Comparison of ENCODE assay signal across 17 cellular contexts in genomic region chr5:98962587-98962986, GRCh38. TPM values are rescaled to one million over a fixed set of nuclear protein-coding genes. Genes with fewer than 3 reads are reported as not detected.
A peak's percentile ranks its signal among the peaks of the same experiment; 100 is the strongest.
DNase-seq lines count a peak whose midpoint lies in the region; ATAC-seq, FAIRE-seq and TF ChIP-seq lines count a peak whose summit lies in the region.
"Had no signal": no experiment of that assay in that cellular context is flagged by ENCODE, and none has a peak within 500 bp of the region (broad histone marks: within the 10 kb centered on the region; RNA-seq: fewer than 3 reads in every experiment).

No MANE protein-coding gene starts in this region.

- FAIRE-seq in H1 (lab: Jason Lieb, UNC) (no peak), pancreas (lab: Jason Lieb, UNC) (no peak)
- FAIRE-seq: A549 had no signal

- no peak overlapping the region for H2BK120ac ChIP-seq in H1 (replicated peaks; ENCODE audit: low read depth, low read length)

- H2AFZ ChIP-seq in GM23338: no peak overlapping the region
- H2AFZ ChIP-seq in H1 (ENCODE audit: low read length): no peak overlapping the region

- H3K23me2 ChIP-seq in H1 (ENCODE audit: low read depth, low read length): no peaks in the 10 kb centered on the region

- H3F3A ChIP-seq in GM23338 (replicated peaks; ENCODE audit: low read depth): no peaks in the 10 kb centered on the region

- H3K18ac ChIP-seq in H1 (ENCODE audit: extremely low read depth, low read length): no peak overlapping the region

- H3K4me2 ChIP-seq in GM23338: peak overlapping the region; percentile 39
- H3K4me2 ChIP-seq in H1 (ENCODE audit: insufficient read depth in 1 of 2, low read depth in 2 of 2, low read length in 2 of 2): no peak overlapping the region; a peak in 1 of 4 replicates
- H3K4me2 ChIP-seq: A549 had no signal

- H2AK5ac ChIP-seq in H1 (ENCODE audit: low read depth, low read length): 0 out of 2 replicates have a peak overlapping the region, but pooled peaks have one; percentile 1

- H3K9me3 ChIP-seq in H1 (ENCODE audit: insufficient read depth in 2 of 2, low read depth in 1 of 2, low read length in 1 of 2): no peaks in the 10 kb centered on the region
- H3K9me3 ChIP-seq in pancreas: no peaks in the 10 kb centered on the region
- H3K9me3 ChIP-seq: A549, BE2C had no signal

- H4K20me1 ChIP-seq in GM23338 (replicated peaks; ENCODE audit: insufficient read depth) (no peaks in the 10 kb centered on the region), H1 (replicated peaks in 1 of 2; ENCODE audit: control insufficient read depth in 1 of 2, insufficient read depth in 2 of 2, low read length in 2 of 2) (no peaks in the 10 kb centered on the region)

- H3K14ac ChIP-seq in H1 (ENCODE audit: insufficient read length): no peak overlapping the region

- CTCF ChIA-PET in H1 (lab: Charles Lee; ENCODE audit: partially characterized antibody): interaction anchor here (0.7 to 1.7 kb wide), 3 partner anchors 21 to 75 kb away, joined by 3 to 6 read pairs (median 3); no protein-coding TSS in a partner anchor
- CTCF ChIA-PET in WTC11 (lab: Charles Lee): interaction anchor here (0.6 to 0.9 kb wide), 2 partner anchors 97 to 142 kb away, joined by 3 to 5 read pairs; no protein-coding TSS in a partner anchor

- no peak overlapping the region for H4K5ac ChIP-seq in H1 (ENCODE audit: insufficient read length, low read depth, low read length)

- H4K91ac ChIP-seq in H1 (replicated peaks; ENCODE audit: insufficient read length, low read length): no peak overlapping the region

- H2BK5ac ChIP-seq in H1 (ENCODE audit: low read depth, low read length): no peak overlapping the region

- H3K56ac ChIP-seq in H1 (replicated peaks; ENCODE audit: insufficient read length, low read depth, low read length): no peak overlapping the region

- no peak for TF ChIP-seq CTCF in GM23338 (conservative IDR thresholded peaks at IDR 0.05; ENCODE audit: low read depth in 2 of 2)
- no peak for TF ChIP-seq CTCF in H1 (IDR thresholded peaks at IDR 0.05; ENCODE audit: control extremely low read depth in 1 of 3, insufficient read depth in 1 of 3, low read depth in 1 of 3, low read length in 3 of 3)
- no peak for TF ChIP-seq CTCF in pancreas (IDR thresholded peaks at IDR 0.05)
- TF ChIP-seq CTCF in WTC11 (IDR thresholded peaks at IDR 0.05): no peak

- TF ChIP-seq POLR2A in H1 (IDR thresholded peaks at IDR 0.05; ENCODE audit: control extremely low read depth in 1 of 2, low read depth in 2 of 2, low read length in 2 of 2) (no peak), erythroblast (IDR thresholded peaks at IDR 0.05; ENCODE audit: low read length) (no peak)

- ATAC-seq in GM23338 (no peak), pancreas (peak; percentile 76 to 93 (median 85)), WTC11 (no peak)
- ATAC-seq: A549 had no signal

- H3K36me3 Mint-ChIP-seq in GM23338 (ENCODE audit: low read depth): peaks cover 5% of the 10 kb centered on the region; the same call in 1 of the 3 replicates
- peaks cover 7% of the 10 kb centered on the region; the same call in 1 of the 2 replicates for H3K36me3 Mint-ChIP-seq in WTC11
- H3K36me3 Mint-ChIP-seq: CD4-positive, alpha-beta memory T cell had no signal

- no peaks in the 10 kb centered on the region for H3K9me2 ChIP-seq in GM23338 (ENCODE audit: insufficient read depth)

- H3K4me1 Mint-ChIP-seq in GM23338: peaks cover 21% of the 10 kb centered on the region
- H3K4me1 Mint-ChIP-seq in WTC11: peaks cover 18% of the 10 kb centered on the region

- no peak overlapping the region for H3K4me3 ChIP-seq in GM23338
- peak overlapping the region in 1 of 4 experiments; percentile 4; a peak in 1 of 8 replicates for H3K4me3 ChIP-seq in H1 (ENCODE audit: extremely low read depth in 1 of 4, insufficient read depth in 2 of 4, low read depth in 3 of 4, low read length in 4 of 4)
- no peak overlapping the region for H3K4me3 ChIP-seq in pancreas
- H3K4me3 ChIP-seq: A549 had no signal

- intact Hi-C loops in pancreas (cut with DNase I): no loop called here

- H3K4me3 Mint-ChIP-seq in GM23338: no peak overlapping the region
- H3K4me3 Mint-ChIP-seq in WTC11: no peak overlapping the region
- H3K4me3 Mint-ChIP-seq: CD4-positive, alpha-beta memory T cell; H9 had no signal

- DNase-seq in GM23338 (ENCODE audit: low spot score) (no peak), OCI-M1 (lab: John Stamatoyannopoulos, UW) (peak; percentile 41), H1 (ENCODE audit: low read depth in 1 of 2, low spot score in 2 of 2) (no peak), pancreas (no peak), activated gamma-delta T cell (lab: John Stamatoyannopoulos, UW) (no peak), WTC11 (ENCODE audit: low spot score) (no peak), erythroblast (lab: John Stamatoyannopoulos, UW) (no peak)
- DNase-seq in activated CD8-positive, alpha-beta memory T cell treated with anti-CD3 and anti-CD28 coated beads, Interleukin-2, amount 50 U/mL, for 48 hours: no peak
- DNase-seq: BE2C; CD4-positive, alpha-beta memory T cell; DMS153; GF-D8; H9; IMR-90; KBM-7 had no signal

- H3K79me1 ChIP-seq in H1 (ENCODE audit: low read depth, low read length): no peaks in the 10 kb centered on the region

- no peak overlapping the region for H3K9ac ChIP-seq in H1 (replicated peaks in 1 of 4; ENCODE audit: extremely low read depth in 1 of 4, low read depth in 3 of 4, low read length in 3 of 4)

- H2BK20ac ChIP-seq in H1 (ENCODE audit: low read length): no peak overlapping the region

- no peak overlapping the region for H4K8ac ChIP-seq in H1 (ENCODE audit: extremely low read depth, insufficient read depth, low read length)

- H3K36me3 ChIP-seq in GM23338 (ENCODE audit: insufficient read depth) (no peaks in the 10 kb centered on the region), H1 (ENCODE audit: control insufficient read depth in 2 of 4, insufficient read depth in 4 of 4, low read length in 3 of 4) (no peaks in the 10 kb centered on the region), pancreas (no peaks in the 10 kb centered on the region)
- H3K36me3 ChIP-seq: BE2C had no signal

- H3K27ac ChIP-seq in GM23338 (ENCODE audit: low read depth) (no peak overlapping the region), H1 (ENCODE audit: low read depth, low read length) (no peak overlapping the region), pancreas (no peak overlapping the region)
- H3K27ac ChIP-seq: A549, C4-2B had no signal

- no peaks in the 10 kb centered on the region for H3K79me2 ChIP-seq in GM23338 (replicated peaks; ENCODE audit: insufficient read depth)
- no peaks in the 10 kb centered on the region for H3K79me2 ChIP-seq in H1 (ENCODE audit: control insufficient read depth in 1 of 2, insufficient read depth in 2 of 2, low read length in 2 of 2)

- H3K27me3 ChIP-seq in GM23338 (ENCODE audit: insufficient read depth): peaks cover 12% of the 10 kb centered on the region; the same call in 1 of the 2 replicates
- peaks cover 0 to 10% (median 0%) of the 10 kb centered on the region in 4 experiments; a peak in 3 of 7 replicates for H3K27me3 ChIP-seq in H1 (replicated peaks in 1 of 4; ENCODE audit: control insufficient read depth in 3 of 4, extremely low read depth in 1 of 4, insufficient read depth in 3 of 4, low read length in 3 of 4)
- no peaks in the 10 kb centered on the region for H3K27me3 ChIP-seq in pancreas
- H3K27me3 ChIP-seq: BE2C had no signal

- no peak for TF ChIP-seq RAD21 in H1 (IDR thresholded peaks at IDR 0.05 in 1 of 2, conservative IDR thresholded peaks at IDR 0.05 in 1 of 2; ENCODE audit: low read depth in 2 of 2, low read length in 2 of 2)

- H3K27me3 Mint-ChIP-seq in GM23338 (ENCODE audit: insufficient read depth, low read depth, poor library complexity) (peaks cover 6% of the 10 kb centered on the region), WTC11 (ENCODE audit: low read depth) (peaks cover 35% of the 10 kb centered on the region)
- H3K27me3 Mint-ChIP-seq: CD4-positive, alpha-beta memory T cell had no signal

- H3K9me3 Mint-ChIP-seq in GM23338 (peaks cover 8% of the 10 kb centered on the region; the same call in 2 of the 3 replicates), WTC11 (peaks cover 16% of the 10 kb centered on the region)

- POLR2A ChIA-PET in H1 (lab: Charles Lee; ENCODE audit: partially characterized antibody): interaction anchor here (1.5 kb wide), 1 partner anchor 34 kb away, joined by 3 read pairs; the partner anchor contains the start of gene CHD1
- POLR2A ChIA-PET in WTC11 (lab: Charles Lee): no interaction called here

- no peak for TF ChIP-seq EP300 in H1 (IDR thresholded peaks at IDR 0.05; ENCODE audit: borderline replicate concordance in 1 of 2, low read depth in 2 of 2, low read length in 2 of 2)

- H3K27ac Mint-ChIP-seq in GM23338 (no peak overlapping the region), WTC11 (no peak overlapping the region)
- H3K27ac Mint-ChIP-seq: H9 had no signal

- no peak overlapping the region for H2BK15ac ChIP-seq in H1 (ENCODE audit: low read length)

- H2BK12ac ChIP-seq in H1 (ENCODE audit: low read depth, low read length): no peak overlapping the region

- H3K23ac ChIP-seq in H1 (ENCODE audit: insufficient read length): no peak overlapping the region

- H3K4me1 ChIP-seq in GM23338 (ENCODE audit: insufficient read depth) (peaks cover 11% of the 10 kb centered on the region), H1 (replicated peaks in 1 of 4; ENCODE audit: control insufficient read depth in 3 of 4, insufficient read depth in 4 of 4, low read length in 3 of 4) (peaks cover 3 to 6% (median 4%) of the 10 kb centered on the region in 4 experiments; a peak in 6 of 7 replicates), pancreas (no peaks in the 10 kb centered on the region)
- H3K4me1 ChIP-seq: A549, BE2C had no signal

- no peak overlapping the region for H3K4ac ChIP-seq in H1 (replicated peaks; ENCODE audit: insufficient read length, low read depth, low read length)

TF ChIP-seq in GM23338, 12 proteins besides CTCF, POLR2A, EP300 and RAD21 (continues in another document):
- TF ChIP-seq EZH2 (IDR thresholded peaks at IDR 0.05; ENCODE audit: low read depth, unreplicated experiment): no peak

TF ChIP-seq in H1, 55 proteins besides CTCF, POLR2A, EP300 and RAD21 (continues in another document):
- no peak for TF ChIP-seq CBX8 (IDR thresholded peaks at IDR 0.05; ENCODE audit: borderline replicate concordance, low read depth, low read length)

RNA-seq across cellular contexts. Expression of gene CHD1, which starts 33.8 kb away (rescaled TPM):
- total RNA-seq in GM23338 (2014; rRNA removed; shearing (Covaris generic)): 75.6 and 82.4 TPM in 2 replicates
- polyA plus RNA-seq in GM23338 (2016; fragmentation: Nextera tagmentation; extraction: Ambion mirVana): 31.2 and 36.4 TPM in 2 replicates
- total RNA-seq in H1 (2021; fragmentation: NEBNext Ultra II Directional; extraction: Animal tissue kit (Norgen Biotek cat#: 25700)): 50.8 and 53.0 TPM in 2 replicates
- polyA plus RNA-seq in H1 (2011; rRNA removed): 5.7 and 15.6 TPM in 2 replicates
- polyA plus RNA-seq in H1 (2011; cell fraction: cytosol; rRNA removed): 18.0 TPM
- polyA plus RNA-seq in H1 (2011; cell fraction: nucleus; rRNA removed): 13.4 TPM
- polyA plus RNA-seq in H1 (2012, experiment 1 of 2): 18.0 to 40.3 TPM (median 21.5 TPM) in 4 replicates
- polyA plus RNA-seq in H1 (2012, experiment 2 of 2): 1.6 TPM
- polyA plus RNA-seq in H1 (2013, experiment 1 of 2): 32.6 TPM
- polyA plus RNA-seq in H1 (2013, experiment 2 of 2): 30.9 TPM
- polyA minus RNA-seq in H1 (2011; rRNA and poly(A)+ RNA removed): 28.8 and 47.1 TPM in 2 replicates
- polyA minus RNA-seq in H1 (2011; cell fraction: cytosol; rRNA and poly(A)+ RNA removed): 33.7 TPM
- 81.3 TPM for polyA minus RNA-seq in H1 (2011; cell fraction: nucleus; rRNA and poly(A)+ RNA removed)
- total RNA-seq in pancreas: 10 to 100 TPM; 10.1 to 17.7 (median 11.8) TPM
- polyA plus RNA-seq in pancreas: 10 to 100 TPM; 12.2 to 20.7 TPM
- total RNA-seq in WTC11 (2021): 39.9 to 42.0 TPM (median 41.8 TPM) in 3 replicates

Comparison
In these comparisons a context has a peak if more than half of its experiments do, and no peak if none do; other contexts are left out.
1. ATAC-seq: peak in pancreas (4 of 4); none in GM23338 (single experiment) and WTC11 (single experiment).